In the genomic region with DNA sequence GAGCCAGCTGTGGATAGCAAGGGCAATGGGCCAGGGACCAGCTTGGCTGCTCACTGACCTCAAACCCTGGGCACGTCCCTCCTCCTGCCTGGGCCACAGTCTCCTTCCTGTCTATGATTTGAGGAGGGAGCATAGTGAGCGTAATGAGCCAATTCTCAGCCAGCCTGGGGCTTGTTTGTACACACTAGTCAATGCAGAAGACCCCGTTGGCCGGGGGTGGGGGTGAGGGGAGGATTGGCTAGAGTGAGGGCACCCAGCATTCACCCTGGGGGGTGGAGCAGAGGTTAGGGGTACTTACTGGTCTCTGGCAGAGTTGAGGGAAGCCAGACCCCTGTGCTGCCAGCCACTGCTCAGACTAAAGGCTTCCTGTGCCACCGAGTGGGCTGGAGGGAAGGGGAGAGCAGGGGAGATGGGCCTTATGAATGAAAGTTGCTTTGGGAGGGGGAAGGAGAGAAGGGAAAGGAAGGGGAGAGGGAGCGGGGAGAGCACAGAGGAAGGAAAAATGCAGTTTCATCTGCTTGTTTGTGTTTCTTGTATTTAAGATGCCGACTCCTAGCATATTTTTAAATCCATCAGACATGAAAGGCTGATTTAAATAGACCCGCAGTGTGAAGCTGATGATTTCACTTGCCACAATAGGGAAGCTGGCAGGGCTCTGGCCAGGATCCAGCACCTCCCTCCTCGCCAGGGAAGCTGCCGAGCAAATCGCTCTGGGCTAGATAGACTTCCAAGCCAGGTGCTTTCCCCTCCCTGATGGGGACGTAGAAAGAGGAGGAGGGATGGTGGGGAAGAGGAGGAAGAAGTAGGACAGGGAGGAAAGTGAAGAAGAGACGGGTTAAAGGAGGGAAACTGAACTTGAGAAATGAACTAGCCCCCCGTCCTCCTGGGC, we compare ENCODE assay signal across 11 cellular contexts.
A peak's percentile ranks its signal among the peaks of the same experiment; 100 is the strongest.
DNase-seq lines count a peak whose midpoint lies in the region; ATAC-seq and TF ChIP-seq lines count a peak whose summit lies in the region.
"Had no signal": no experiment of that assay in that cellular context is flagged by ENCODE, and none has a peak within 500 bp of the region (broad histone marks: within the 10 kb centered on the region; RNA-seq: fewer than 3 reads in every experiment).

No MANE protein-coding gene starts in this region.

- H2AFZ ChIP-seq in Karpas-422 (ENCODE audit: low read length) = no peak overlapping the region

- no peak overlapping the region for H3K9ac ChIP-seq in Karpas-422 (ENCODE audit: low read length)

- H3K4me2 ChIP-seq in Karpas-422 (ENCODE audit: low read depth, low read length, poor library complexity, severe bottlenecking) = no peak overlapping the region

- H3K79me2 ChIP-seq in Karpas-422 (ENCODE audit: low read length) = no peaks in the 10 kb centered on the region

- H3K4me3 Mint-ChIP-seq in activated T-helper 17 cell treated with anti-CD3 and anti-CD28 coated beads, Interleukin-2, amount 50 U/mL, for 72 hours = no peak overlapping the region
- H3K4me3 Mint-ChIP-seq: activated naive CD8-positive, alpha-beta T cell; CD4-positive, CD25-positive, alpha-beta regulatory T cell had no signal

- H3K27me3 Mint-ChIP-seq in activated T-helper 17 cell treated with anti-CD3 and anti-CD28 coated beads, Interleukin-2, amount 50 U/mL, for 72 hours = no peaks in the 10 kb centered on the region
- H3K27me3 Mint-ChIP-seq: activated naive CD8-positive, alpha-beta T cell had no signal

- peaks cover 12% of the 10 kb centered on the region for H3K36me3 Mint-ChIP-seq in activated T-helper 17 cell treated with anti-CD3 and anti-CD28 coated beads, Interleukin-2, amount 50 U/mL, for 72 hours (ENCODE audit: low read depth)

- H3K36me3 ChIP-seq in A673 (ENCODE audit: insufficient read depth, low read length, poor library complexity, severe bottlenecking) = no peaks in the 10 kb centered on the region
- peaks cover 9% of the 10 kb centered on the region; the same call in 1 of the 2 replicates for H3K36me3 ChIP-seq in Karpas-422 (ENCODE audit: insufficient read depth, low read length)

- peaks cover 3% of the 10 kb centered on the region for H3K9me3 ChIP-seq in A673 (ENCODE audit: low read depth, low read length, poor library complexity, severe bottlenecking)
- H3K9me3 ChIP-seq in Karpas-422 (ENCODE audit: low read length) = no peaks in the 10 kb centered on the region; the same call in 1 of the 2 replicates

- POLR2A ChIA-PET in A673 (lab: Charles Lee; ENCODE audit: low non-redundant PET) = no interaction called here

- H3K27me3 ChIP-seq in A673 (replicated peaks; ENCODE audit: insufficient read depth, low read depth, low read length, poor library complexity) (peaks cover 31% of the 10 kb centered on the region), Karpas-422 (ENCODE audit: low read length) (no peaks in the 10 kb centered on the region)

- H3K9me2 ChIP-seq in Karpas-422 (replicated peaks; ENCODE audit: insufficient read depth, low read length) = no peaks in the 10 kb centered on the region

- peaks cover 5% of the 10 kb centered on the region for H3K4me1 Mint-ChIP-seq in activated T-helper 17 cell treated with anti-CD3 and anti-CD28 coated beads, Interleukin-2, amount 50 U/mL, for 72 hours

- H3K27ac ChIP-seq in A673 (ENCODE audit: low read depth, low read length, poor library complexity, severe bottlenecking) (no peak overlapping the region), Karpas-422 (ENCODE audit: low read length) (no peak overlapping the region)

- ATAC-seq in activated T-helper 17 cell treated with anti-CD3 and anti-CD28 coated beads, Interleukin-2, amount 50 U/mL, for 72 hours (replicated peaks) = no peak
- ATAC-seq in HG03095 (IDR thresholded peaks at IDR 0.05; ENCODE audit: unreplicated experiment) (no peak), HG02973 (IDR thresholded peaks at IDR 0.05; ENCODE audit: unreplicated experiment) (no peak), GM21717 (IDR thresholded peaks at IDR 0.05; ENCODE audit: unreplicated experiment) (no peak)

- CTCF ChIA-PET in A673 (lab: Charles Lee) = no interaction called here

- TF ChIP-seq CTCF in A673 (conservative IDR thresholded peaks at IDR 0.05; ENCODE audit: low read depth, low read length) = no peak

- peak overlapping the region; percentile 7 for H3K27ac Mint-ChIP-seq in activated T-helper 17 cell treated with anti-CD3 and anti-CD28 coated beads, Interleukin-2, amount 50 U/mL, for 72 hours
- H3K27ac Mint-ChIP-seq: activated naive CD8-positive, alpha-beta T cell had no signal

- no peaks in the 10 kb centered on the region for H4K20me1 ChIP-seq in Karpas-422 (ENCODE audit: insufficient read depth, low read depth, low read length)

- H3K4me3 ChIP-seq in A673 (ENCODE audit: low read depth, low read length, poor library complexity, severe bottlenecking) = no peak overlapping the region
- H3K4me3 ChIP-seq in Karpas-422 (ENCODE audit: low read length) = no peak overlapping the region

- no peaks in the 10 kb centered on the region for H3K9me3 Mint-ChIP-seq in activated T-helper 17 cell treated with anti-CD3 and anti-CD28 coated beads, Interleukin-2, amount 50 U/mL, for 72 hours

- H3K4me1 ChIP-seq in A673 (ENCODE audit: insufficient read depth, low read length, poor library complexity, severe bottlenecking) = no peaks in the 10 kb centered on the region
- H3K4me1 ChIP-seq in Karpas-422 (ENCODE audit: low read length) = no peaks in the 10 kb centered on the region

- peak; percentile 39 for DNase-seq in A673 (ENCODE audit: low spot score)
- peak; percentile 18 for DNase-seq in MV-4-11 (lab: John Stamatoyannopoulos, UW)
- peak; percentile 53 for DNase-seq in inferior parietal cortex (ENCODE audit: extremely low spot score)
- DNase-seq in Karpas-422 = no peak
- DNase-seq: CD4-positive, CD25-positive, alpha-beta regulatory T cell; IMR-90 had no signal

- BruUV-seq in A673 (replicated peaks; lab: Mats Ljungman, UMichigan) = no TSS peak

- intact Hi-C loops in A673 (cut with micrococcal nuclease; ENCODE audit: unreplicated experiment) = no loop called here
